1 cellular context compared by ENCODE assay signal in genomic region chr15:67941643-67942315, GRCh38.
TF ChIP-seq lines count a peak whose summit lies in the region.

No MANE protein-coding gene starts in this region.

TF ChIP-seq in HepG2, 621 proteins besides CTCF, POLR2A, EP300 and RAD21 (continued from another document and continues in another):
- TF ChIP-seq ZNF574 (CRISPR knock-in tag; IDR thresholded peaks at IDR 0.05) = no peak
- 0 out of 2 replicates have a peak, but pooled peaks have one; percentile 8 for TF ChIP-seq DRAP1 (CRISPR knock-in tag; IDR thresholded peaks at IDR 0.05)
- no peak for TF ChIP-seq PBX3 (CRISPR knock-in tag; IDR thresholded peaks at IDR 0.05; ENCODE audit: borderline replicate concordance)
- no peak for TF ChIP-seq POLR2AphosphoS2 (IDR thresholded peaks at IDR 0.05; ENCODE audit: low read depth, low read length)
- no peak for TF ChIP-seq TCF7 (IDR thresholded peaks at IDR 0.05; ENCODE audit: low read depth)
- TF ChIP-seq ZBTB10 (CRISPR knock-in tag; IDR thresholded peaks at IDR 0.05; ENCODE audit: borderline replicate concordance) = no peak
- TF ChIP-seq HMG20A (CRISPR knock-in tag; IDR thresholded peaks at IDR 0.05; ENCODE audit: borderline replicate concordance) = no peak
- 0 out of 2 replicates have a peak, but pooled peaks have one; percentile 11 for TF ChIP-seq CEBPG (CRISPR knock-in tag; IDR thresholded peaks at IDR 0.05)
- TF ChIP-seq ZNF552 (CRISPR knock-in tag; IDR thresholded peaks at IDR 0.05; ENCODE audit: borderline replicate concordance) = no peak
- TF ChIP-seq STAG1 (CRISPR knock-in tag; IDR thresholded peaks at IDR 0.05) = peak; percentile 10; the same call in 1 of the 2 replicates
- no peak for TF ChIP-seq TFAP4 (IDR thresholded peaks at IDR 0.05; ENCODE audit: borderline replicate concordance, low read depth)
- peak; percentile 53; the same call in 1 of the 2 replicates for TF ChIP-seq SAP130 (CRISPR knock-in tag; IDR thresholded peaks at IDR 0.05; ENCODE audit: low read depth)
- peak; percentile 21; the same call in 1 of the 2 replicates for TF ChIP-seq ARID5B (CRISPR knock-in tag; IDR thresholded peaks at IDR 0.05)
- TF ChIP-seq ZNF143 (CRISPR knock-in tag; IDR thresholded peaks at IDR 0.05) = no peak
- TF ChIP-seq ZNF484 (CRISPR knock-in tag; IDR thresholded peaks at IDR 0.05; ENCODE audit: borderline replicate concordance, low read depth) = no peak
- TF ChIP-seq TEAD3 (CRISPR knock-in tag; optimal IDR thresholded peaks at IDR 0.05; ENCODE audit: borderline replicate concordance) = peak; percentile 97
- TF ChIP-seq NFYB (CRISPR knock-in tag; IDR thresholded peaks at IDR 0.05) = no peak
- no peak for TF ChIP-seq BATF2 (CRISPR knock-in tag; IDR thresholded peaks at IDR 0.05)
- no peak for TF ChIP-seq NBN (conservative IDR thresholded peaks at IDR 0.05)
- TF ChIP-seq RARA (CRISPR knock-in tag; IDR thresholded peaks at IDR 0.05) = peak; percentile 10; the same call in 1 of the 2 replicates
- TF ChIP-seq KLF16 (CRISPR knock-in tag; IDR thresholded peaks at IDR 0.05) = no peak
- no peak for TF ChIP-seq MED1 (CRISPR knock-in tag; IDR thresholded peaks at IDR 0.05)
- no peak for TF ChIP-seq FOXM1 (CRISPR knock-in tag; IDR thresholded peaks at IDR 0.05)
- TF ChIP-seq GMEB1 (CRISPR knock-in tag; IDR thresholded peaks at IDR 0.05; ENCODE audit: borderline replicate concordance) = no peak
- no peak for TF ChIP-seq AKAP8 (CRISPR knock-in tag; IDR thresholded peaks at IDR 0.05)
- TF ChIP-seq JUN (CRISPR knock-in tag; IDR thresholded peaks at IDR 0.05) = peak; percentile 95
- TF ChIP-seq BHLHE40 (IDR thresholded peaks at IDR 0.05; ENCODE audit: low read length) = no peak
- no peak for TF ChIP-seq TEAD2 (CRISPR knock-in tag; IDR thresholded peaks at IDR 0.05)
- no peak for TF ChIP-seq ZNF678 (CRISPR knock-in tag; IDR thresholded peaks at IDR 0.05)
- TF ChIP-seq ZNF780A (CRISPR knock-in tag; IDR thresholded peaks at IDR 0.05) = no peak
- TF ChIP-seq PCBP2 (optimal IDR thresholded peaks at IDR 0.05; ENCODE audit: low read depth, low read length, poor library complexity, severe bottlenecking) = no peak
- TF ChIP-seq PRDM10 (CRISPR knock-in tag; IDR thresholded peaks at IDR 0.05; ENCODE audit: low read depth) = no peak
- TF ChIP-seq ZNF263 (CRISPR knock-in tag; IDR thresholded peaks at IDR 0.05) = no peak
- TF ChIP-seq CHD2 (IDR thresholded peaks at IDR 0.05; ENCODE audit: low read depth, low read length) = no peak
- TF ChIP-seq KMT2B (CRISPR knock-in tag; IDR thresholded peaks at IDR 0.05) = no peak
- TF ChIP-seq ZNF546 (CRISPR knock-in tag; conservative IDR thresholded peaks at IDR 0.05) = no peak
- no peak for TF ChIP-seq SKIL (CRISPR knock-in tag; IDR thresholded peaks at IDR 0.05; ENCODE audit: borderline replicate concordance)
- no peak for TF ChIP-seq MAFG (CRISPR knock-in tag; IDR thresholded peaks at IDR 0.05)
